In genomic region chr1:222617367-222617951, GRCh38 we compare ENCODE assay signal across 8 cellular contexts.
DNase-seq lines count a peak whose midpoint lies in the region; ATAC-seq and TF ChIP-seq lines count a peak whose summit lies in the region.

No MANE protein-coding gene starts in this region.

- DNase-seq in DMS114 treated with DMSO at 0.1 percent for 48 hours (lab: John Stamatoyannopoulos, UW; ENCODE audit: unreplicated experiment) (peak; percentile 71), OCI-M1 (lab: John Stamatoyannopoulos, UW) (peak; percentile 94), erythroblast (lab: John Stamatoyannopoulos, UW) (peak; percentile 92 to 94)
- DNase-seq in activated T-cell treated with anti-CD3 and anti-CD28 coated beads, Interleukin-2, amount 50 U/mL, for 1 hour = peak; percentile 91
- peak; percentile 73 to 89 for DNase-seq in stimulated activated CD8-positive, alpha-beta memory T cell treated with anti-CD3 and anti-CD28 coated beads, Interleukin-4, amount 100 ng/mL, for 4 hours (ENCODE audit: low read depth in 2 of 2, low spot score in 1 of 2)

- H3K36me3 ChIP-seq in mucosa of stomach (ENCODE audit: control insufficient read depth, insufficient read depth, low read length) = peaks cover 3% of the 10 kb centered on the region

- peak; percentile 5 for TF ChIP-seq POLR2A in erythroblast (IDR thresholded peaks at IDR 0.05; ENCODE audit: low read length)

- no peaks in the 10 kb centered on the region for H3K27me3 ChIP-seq in mucosa of stomach (ENCODE audit: control insufficient read depth, insufficient read depth, low read length)

- peak; percentile 90 for ATAC-seq in GM21717 (IDR thresholded peaks at IDR 0.05; ENCODE audit: unreplicated experiment)

- H3K9me3 ChIP-seq in mucosa of stomach (ENCODE audit: control insufficient read depth, low read length) = no peaks in the 10 kb centered on the region

- no peak for TF ChIP-seq RAD21 in Ishikawa (IDR thresholded peaks at IDR 0.05; ENCODE audit: low read depth)

- no peak for TF ChIP-seq EP300 in Ishikawa (IDR thresholded peaks at IDR 0.05; ENCODE audit: borderline replicate concordance)

- H3K4me3 ChIP-seq in mucosa of stomach (ENCODE audit: low read length) = peak overlapping the region; percentile 37

- H3K9ac ChIP-seq in mucosa of stomach (ENCODE audit: low read length) = peak overlapping the region; percentile 75

- H3K4me1 ChIP-seq in mucosa of stomach (ENCODE audit: control insufficient read depth, insufficient read depth, low read length) = peaks cover 32% of the 10 kb centered on the region

TF ChIP-seq in Ishikawa, 13 proteins besides CTCF, POLR2A, EP300 and RAD21:
- TF ChIP-seq TAF1 (IDR thresholded peaks at IDR 0.05; ENCODE audit: low read depth) = no peak
- TF ChIP-seq TCF12 (IDR thresholded peaks at IDR 0.05; ENCODE audit: low read depth) = no peak
- TF ChIP-seq CEBPB (IDR thresholded peaks at IDR 0.05) = no peak
- TF ChIP-seq, protein P1, sequence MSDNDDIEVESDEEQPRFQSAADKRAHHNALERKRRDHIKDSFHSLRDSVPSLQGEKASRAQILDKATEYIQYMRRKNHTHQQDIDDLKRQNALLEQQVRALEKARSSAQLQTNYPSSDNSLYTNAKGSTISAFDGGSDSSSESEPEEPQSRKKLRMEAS (IDR thresholded peaks at IDR 0.05) = peak; percentile 40; the same call in 1 of the 2 replicates
- TF ChIP-seq REST (IDR thresholded peaks at IDR 0.05; ENCODE audit: low read depth) = no peak
- TF ChIP-seq FOXM1 (IDR thresholded peaks at IDR 0.05; ENCODE audit: borderline replicate concordance, low read depth) = no peak
- no peak for TF ChIP-seq CREB1 (IDR thresholded peaks at IDR 0.05; ENCODE audit: low read depth)
- TF ChIP-seq ZBTB7A (IDR thresholded peaks at IDR 0.05; ENCODE audit: low read depth) = 0 out of 2 replicates have a peak, but pooled peaks have one; percentile 38
- TF ChIP-seq NFIC (IDR thresholded peaks at IDR 0.05) = no peak
- no peak for TF ChIP-seq TEAD4 (IDR thresholded peaks at IDR 0.05)
- TF ChIP-seq EGR1 (IDR thresholded peaks at IDR 0.05) = no peak
- peak; percentile 57; the same call in 1 of the 2 replicates for TF ChIP-seq USF1 (IDR thresholded peaks at IDR 0.05)
- no peak for TF ChIP-seq YY1 (IDR thresholded peaks at IDR 0.05; ENCODE audit: low read depth)

Comparison
In these comparisons a context has a peak if more than half of its experiments do, and no peak if none do; other contexts are left out.
1. Peak in every context shown above with its lines: DNase-seq, ATAC-seq and H3K4me3 ChIP-seq.